ENCODE assay signal across 23 cellular contexts in the genomic region with DNA sequence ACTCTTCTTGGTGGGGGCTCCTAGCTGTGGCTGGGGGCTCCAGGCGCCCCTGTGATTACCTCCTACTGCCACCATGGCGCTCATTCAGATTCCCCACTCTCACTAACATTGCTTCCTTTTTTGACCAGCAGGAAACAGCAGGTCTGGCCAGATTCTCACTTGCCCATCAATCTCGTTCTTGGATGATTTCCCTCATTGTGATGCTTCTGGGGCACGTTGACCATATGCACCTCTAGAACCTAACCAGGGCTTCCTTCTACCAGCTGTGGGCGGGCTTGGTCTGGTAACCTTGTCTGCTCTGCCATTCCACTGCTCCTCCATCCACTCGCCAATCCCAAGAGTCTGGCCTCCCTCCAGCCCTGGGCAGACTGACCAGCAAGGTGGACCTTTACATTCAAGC.
"Had no signal": no experiment of that assay in that cellular context is flagged by ENCODE, and none has a peak within 500 bp of the region (broad histone marks: within the 10 kb centered on the region; RNA-seq: fewer than 3 reads in every experiment).

No MANE protein-coding gene starts in this region.

- H3K4me1 Mint-ChIP-seq: activated T-helper 17 cell treated with anti-CD3 and anti-CD28 coated beads, Interleukin-2, amount 50 U/mL, for 72 hours; nephron progenitor cell; WTC11 had no signal

- H3K27me3 Mint-ChIP-seq: activated CD4-positive, alpha-beta T cell treated with anti-CD3 and anti-CD28 coated beads for 36 hours; activated T-cell treated with anti-CD3 and anti-CD28 coated beads, Interleukin-2, amount 50 U/mL, for 24 hours; activated T-helper 17 cell treated with anti-CD3 and anti-CD28 coated beads, Interleukin-2, amount 50 U/mL, for 72 hours had no signal

- H3K4me3 Mint-ChIP-seq: activated CD4-positive, alpha-beta T cell treated with anti-CD3 and anti-CD28 coated beads for 36 hours; activated T-cell treated with anti-CD3 and anti-CD28 coated beads, Interleukin-2, amount 50 U/mL, for 24 hours; activated T-helper 17 cell treated with anti-CD3 and anti-CD28 coated beads, Interleukin-2, amount 50 U/mL, for 72 hours; nephron progenitor cell; T-helper 2 cell treated with Interferon-gamma antibody and Interleukin-4, amounts not matched to agents 5 μg/mL and 100 μg/mL, for 36 hours; WTC11 had no signal

- H3K27ac Mint-ChIP-seq: activated CD4-positive, alpha-beta T cell treated with anti-CD3 and anti-CD28 coated beads for 36 hours; T-helper 2 cell treated with Interferon-gamma antibody and Interleukin-4, amounts not matched to agents 5 μg/mL and 100 μg/mL, for 36 hours; WTC11 had no signal

- H3K27me3 ChIP-seq: brain microvascular endothelial cell, heart right ventricle, pancreas, right atrium auricular region, stomach, suprapubic skin, tibial nerve had no signal

- ATAC-seq: activated CD4-positive, alpha-beta T cell treated with anti-CD3 and anti-CD28 coated beads for 36 hours; activated T-helper 17 cell treated with anti-CD3 and anti-CD28 coated beads, Interleukin-2, amount 50 U/mL, for 72 hours; left cardiac atrium; pancreas; psoas muscle; WTC11 had no signal

- H3K9me3 ChIP-seq: heart right ventricle, pancreas, psoas muscle, right atrium auricular region, stomach, suprapubic skin, tibial nerve had no signal

- H3K4me1 ChIP-seq: pancreas, stomach, suprapubic skin had no signal

- H3K27ac ChIP-seq: brain microvascular endothelial cell, heart right ventricle, pancreas, psoas muscle, right atrium auricular region, stomach, suprapubic skin, tibial nerve had no signal

- H3K9me3 Mint-ChIP-seq: activated T-cell treated with anti-CD3 and anti-CD28 coated beads, Interleukin-2, amount 50 U/mL, for 24 hours; activated T-helper 17 cell treated with anti-CD3 and anti-CD28 coated beads, Interleukin-2, amount 50 U/mL, for 72 hours; nephron progenitor cell; T-helper 2 cell treated with Interferon-gamma antibody and Interleukin-4, amounts not matched to agents 5 μg/mL and 100 μg/mL, for 36 hours; WTC11 had no signal

- H3K4me3 ChIP-seq: heart right ventricle, pancreas, psoas muscle, right atrium auricular region, stomach, suprapubic skin, tibial nerve had no signal

- DNase-seq: activated CD4-positive, alpha-beta T cell treated with anti-CD3 and anti-CD28 coated beads for 36 hours; activated CD4-positive, alpha-beta T cell treated with anti-CD3 and anti-CD28 coated beads, Interleukin-2, amount 50 U/mL, for 4 hours; activated CD8-positive, alpha-beta memory T cell treated with anti-CD3 and anti-CD28 coated beads for 24 hours; activated CD8-positive, alpha-beta memory T cell treated with anti-CD3 and anti-CD28 coated beads, Interleukin-2, amount 50 U/mL, for 4 hours; activated naive CD4-positive, alpha-beta T cell treated with Interleukin-2 at 50 U/mL for 16 hours; activated T-cell treated with anti-CD3 and anti-CD28 coated beads, Interleukin-2, amount 50 U/mL, for 24 hours; aorta; brain microvascular endothelial cell; heart right ventricle; islet precursor cell; left cardiac atrium; mesenchymal stem cell; nephron progenitor cell; pancreas; psoas muscle; stimulated activated CD4-positive, alpha-beta T cell treated with anti-CD3 and anti-CD28 coated beads, Interleukin-4, amount 100 ng/mL, for 4 hours; stomach had no signal
